1 cellular context compared by ENCODE assay signal in the genomic region with DNA sequence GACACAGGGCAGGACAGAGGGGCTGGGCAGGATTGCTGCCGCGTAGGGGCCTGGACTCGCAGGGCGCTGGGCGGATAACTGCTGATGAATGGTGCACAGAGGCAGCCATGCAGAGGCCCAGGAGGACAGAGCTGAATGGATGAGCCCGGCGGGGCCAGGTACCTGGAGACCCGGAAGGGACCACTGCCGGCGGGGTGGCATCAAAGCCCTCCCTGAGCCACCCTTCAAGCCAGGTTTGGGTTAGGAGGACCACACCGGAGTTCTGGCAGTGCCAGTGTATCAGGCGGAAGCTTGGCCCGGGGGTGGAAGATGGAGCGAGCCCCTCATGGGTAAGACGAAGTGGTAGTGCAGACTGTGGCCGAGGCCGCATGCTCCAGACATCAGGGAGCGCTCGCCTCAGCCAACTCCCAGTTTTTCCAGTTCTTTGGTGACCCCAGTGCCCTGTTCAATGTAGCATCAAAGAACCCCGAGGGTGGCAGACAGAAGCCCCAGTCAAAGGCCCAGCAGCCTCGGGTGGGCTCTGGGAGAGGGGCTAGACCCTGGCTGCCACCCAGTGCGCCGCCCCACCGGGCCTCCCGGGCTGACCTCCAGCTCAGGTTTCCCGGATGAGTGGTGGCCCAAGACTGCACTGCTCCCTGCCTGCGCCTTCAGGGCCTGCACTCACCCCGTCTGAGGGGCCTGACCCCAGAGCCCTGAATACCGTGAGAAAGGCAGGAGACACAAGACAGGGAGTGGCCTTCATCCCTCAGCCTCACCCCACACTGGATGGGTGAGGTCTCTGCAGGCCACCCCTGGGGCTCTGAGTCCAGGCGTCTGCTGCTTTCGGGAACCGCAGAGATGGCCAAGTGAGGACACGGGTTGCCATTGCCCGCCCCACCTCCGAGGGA.
TF ChIP-seq lines count a peak whose summit lies in the region.

No MANE protein-coding gene starts in this region.

TF ChIP-seq in H1, 55 proteins besides CTCF, POLR2A, EP300 and RAD21:
- no peak for TF ChIP-seq HDAC2 (IDR thresholded peaks at IDR 0.05; ENCODE audit: borderline replicate concordance in 1 of 2, low read depth in 2 of 2, low read length in 2 of 2)
- TF ChIP-seq RFX5 (IDR thresholded peaks at IDR 0.05; ENCODE audit: borderline replicate concordance, low read depth, low read length) = no peak
- TF ChIP-seq GABPA (IDR thresholded peaks at IDR 0.05; ENCODE audit: borderline replicate concordance, insufficient read depth, low read length) = no peak
- TF ChIP-seq SIRT6 (IDR thresholded peaks at IDR 0.05; ENCODE audit: low read length) = no peak
- no peak for TF ChIP-seq POU5F1 (IDR thresholded peaks at IDR 0.05; ENCODE audit: low read depth, low read length)
- TF ChIP-seq BACH1 (IDR thresholded peaks at IDR 0.05; ENCODE audit: low read length) = no peak
- TF ChIP-seq RBBP5 (IDR thresholded peaks at IDR 0.05; ENCODE audit: borderline replicate concordance, low read depth, low read length) = no peak
- TF ChIP-seq CHD2 (IDR thresholded peaks at IDR 0.05; ENCODE audit: low read length) = no peak
- TF ChIP-seq KDM4A (IDR thresholded peaks at IDR 0.05; ENCODE audit: low read depth, low read length, severe bottlenecking) = no peak
- TF ChIP-seq JUN (IDR thresholded peaks at IDR 0.05; ENCODE audit: low read depth, low read length) = no peak
- TF ChIP-seq SIX5 (IDR thresholded peaks at IDR 0.05; ENCODE audit: low read depth, low read length) = no peak
- TF ChIP-seq TCF12 (IDR thresholded peaks at IDR 0.05; ENCODE audit: low read depth, low read length) = no peak
- TF ChIP-seq CHD1 (IDR thresholded peaks at IDR 0.05; ENCODE audit: low read depth, low read length) = no peak
